Comparison of ENCODE assay signal across 1 cellular context in genomic region chr22:48500481-48501230, GRCh38.
TF ChIP-seq lines count a peak whose summit lies in the region.

No MANE protein-coding gene starts in this region.

TF ChIP-seq in GM23338, 12 proteins besides CTCF, POLR2A, EP300 and RAD21 (continued from another document):
- no peak for TF ChIP-seq EZH2phosphoT487 (IDR thresholded peaks at IDR 0.05; ENCODE audit: unreplicated experiment)
- no peak for TF ChIP-seq EZH2 (IDR thresholded peaks at IDR 0.05; ENCODE audit: low read depth, unreplicated experiment)
- TF ChIP-seq REST (IDR thresholded peaks at IDR 0.05; ENCODE audit: unreplicated experiment) = no peak
- TF ChIP-seq ZNF462 (CRISPR knock-in tag; IDR thresholded peaks at IDR 0.05) = no peak
- no peak for TF ChIP-seq JUNB (IDR thresholded peaks at IDR 0.05; ENCODE audit: unreplicated experiment)
- TF ChIP-seq STAT1 (IDR thresholded peaks at IDR 0.05; ENCODE audit: unreplicated experiment) = no peak
- TF ChIP-seq CREB1 (CRISPR knock-in tag; IDR thresholded peaks at IDR 0.05; ENCODE audit: low read depth) = no peak
- no peak for TF ChIP-seq ZNF114 (CRISPR knock-in tag; IDR thresholded peaks at IDR 0.05)
- TF ChIP-seq ZNF331 (CRISPR knock-in tag; IDR thresholded peaks at IDR 0.05; ENCODE audit: low read depth) = no peak
